ENCODE assay signal across 8 cellular contexts in the genomic region with DNA sequence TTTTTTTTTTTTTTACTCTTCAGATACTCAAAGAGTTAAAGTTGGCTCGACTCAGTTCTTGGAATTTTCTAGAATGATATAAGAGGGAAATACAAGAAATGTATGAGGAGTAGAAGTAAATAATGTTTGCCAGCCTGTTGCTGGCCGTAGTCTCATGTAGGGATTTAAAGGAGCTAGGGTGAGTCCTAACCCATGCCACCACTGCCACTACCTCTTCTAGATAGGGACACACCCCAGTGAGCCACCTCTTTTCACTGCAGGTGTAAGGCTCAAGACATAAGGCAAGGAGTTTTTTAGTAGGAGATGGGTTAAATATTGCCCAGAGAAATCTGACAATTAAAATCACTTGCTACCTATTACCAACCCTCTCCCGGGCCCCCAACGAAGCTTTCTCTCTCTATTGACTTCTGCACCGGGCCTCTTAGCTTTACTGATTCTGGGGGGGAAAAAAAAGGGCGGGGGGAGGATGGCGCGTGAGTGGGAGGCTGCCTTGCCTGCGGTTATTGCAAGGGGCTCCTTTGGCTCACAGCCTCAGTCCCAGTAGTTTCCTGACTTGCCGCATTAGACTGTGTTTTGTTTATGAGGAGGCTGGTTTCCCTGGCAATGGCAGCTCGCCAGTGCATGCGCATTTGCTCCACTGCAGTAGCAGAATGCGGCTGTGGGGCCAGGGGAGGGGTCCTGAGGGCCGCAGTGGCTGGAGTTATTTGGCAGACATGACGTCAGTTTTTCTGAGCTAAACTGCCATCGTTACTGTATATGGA. TPM values are rescaled to one million over a fixed set of nuclear protein-coding genes. Genes with fewer than 3 reads are reported as not detected.
DNase-seq lines count a peak whose midpoint lies in the region; ATAC-seq lines count a peak whose summit lies in the region.

No MANE protein-coding gene starts in this region.

- ATAC-seq in HG03521 (IDR thresholded peaks at IDR 0.05; ENCODE audit: unreplicated experiment) (peak; percentile 41), GM18873 (IDR thresholded peaks at IDR 0.05; ENCODE audit: low FRiP score, unreplicated experiment) (no peak), HG03378 (IDR thresholded peaks at IDR 0.05; ENCODE audit: unreplicated experiment) (no peak), GM19328 (IDR thresholded peaks at IDR 0.05; ENCODE audit: unreplicated experiment) (no peak)

- no peaks in the 10 kb centered on the region for H3K9me3 Mint-ChIP-seq in activated T-helper 2 cell treated with anti-CD3 and anti-CD28 coated beads, Interferon-gamma antibody, Interleukin-2, Interleukin-4, amounts not matched to agents 10 μg/mL and 5 μg/mL and 100 μg/mL, durations not matched to agents 14 hours and 24 hours and 36 hours

- H3K4me1 Mint-ChIP-seq in activated T-helper 2 cell treated with anti-CD3 and anti-CD28 coated beads, Interferon-gamma antibody, Interleukin-2, Interleukin-4, amounts not matched to agents 10 μg/mL and 5 μg/mL and 100 μg/mL, durations not matched to agents 14 hours and 24 hours and 36 hours (ENCODE audit: low read depth): peaks cover 2% of the 10 kb centered on the region

- intact Hi-C loops in activated T-helper 2 cell treated with anti-CD3 and anti-CD28 coated beads, Interferon-gamma antibody, Interleukin-2, Interleukin-4, amounts not matched to agents 10 μg/mL and 5 μg/mL and 100 μg/mL, durations not matched to agents 14 hours and 24 hours and 36 hours (cut with micrococcal nuclease): no loop called here
- intact Hi-C loops in cardiac septum (cut with DNase I) (no loop called here), posterior cingulate gyrus (cut with DNase I) (no loop called here)

- no peaks in the 10 kb centered on the region for H3K36me3 Mint-ChIP-seq in activated T-helper 2 cell treated with anti-CD3 and anti-CD28 coated beads, Interferon-gamma antibody, Interleukin-2, Interleukin-4, amounts not matched to agents 10 μg/mL and 5 μg/mL and 100 μg/mL, durations not matched to agents 14 hours and 24 hours and 36 hours (ENCODE audit: low read depth)

- H3K27me3 Mint-ChIP-seq in activated T-helper 2 cell treated with anti-CD3 and anti-CD28 coated beads, Interferon-gamma antibody, Interleukin-2, Interleukin-4, amounts not matched to agents 10 μg/mL and 5 μg/mL and 100 μg/mL, durations not matched to agents 14 hours and 24 hours and 36 hours (ENCODE audit: low read depth): peaks cover 4% of the 10 kb centered on the region

- H3K4me3 Mint-ChIP-seq in activated T-helper 2 cell treated with anti-CD3 and anti-CD28 coated beads, Interferon-gamma antibody, Interleukin-2, Interleukin-4, amounts not matched to agents 10 μg/mL and 5 μg/mL and 100 μg/mL, durations not matched to agents 14 hours and 24 hours and 36 hours (ENCODE audit: low read depth): no peak overlapping the region

- H3K27ac Mint-ChIP-seq in activated T-helper 2 cell treated with anti-CD3 and anti-CD28 coated beads, Interferon-gamma antibody, Interleukin-2, Interleukin-4, amounts not matched to agents 10 μg/mL and 5 μg/mL and 100 μg/mL, durations not matched to agents 14 hours and 24 hours and 36 hours: no peak overlapping the region

- DNase-seq in EL (peak; percentile 38), cardiac septum (ENCODE audit: low spot score) (peak; percentile 72), posterior cingulate gyrus (peak; percentile 53 to 94 (median 68))
- DNase-seq in activated T-helper 2 cell treated with anti-CD3 and anti-CD28 coated beads, Interferon-gamma antibody, Interleukin-2, Interleukin-4, amounts not matched to agents 10 μg/mL and 5 μg/mL and 100 μg/mL, durations not matched to agents 14 hours and 24 hours and 36 hours (ENCODE audit: low spot score): peak; percentile 8

RNA-seq across cellular contexts. Expression of a gene that starts 3.0 kb away (rescaled TPM):
- 3.1 and 3.3 TPM in 2 replicates for total RNA-seq in activated T-helper 2 cell treated with anti-CD3 and anti-CD28 coated beads, Interferon-gamma antibody, Interleukin-2, Interleukin-4, amounts not matched to agents 10 μg/mL and 5 μg/mL and 100 μg/mL, durations not matched to agents 14 hours and 24 hours and 36 hours
- total RNA-seq in cardiac septum: 191 TPM

Comparison
In these comparisons a context has a peak if more than half of its experiments do, and no peak if none do; other contexts are left out.
1. DNase-seq: peak in every context shown above with its lines; median percentile 72 in cardiac septum; 68 in posterior cingulate gyrus; 38 in EL; 8 in activated T-helper 2 cell treated with anti-CD3 and anti-CD28 coated beads, Interferon-gamma antibody, Interleukin-2, Interleukin-4, amounts not matched to agents 10 μg/mL and 5 μg/mL and 100 μg/mL, durations not matched to agents 14 hours and 24 hours and 36 hours.
2. RNA of a gene that starts 3.0 kb away (total RNA-seq): 191 TPM in cardiac septum (single experiment); 3.1 to 3.3 TPM in activated T-helper 2 cell treated with anti-CD3 and anti-CD28 coated beads, Interferon-gamma antibody, Interleukin-2, Interleukin-4, amounts not matched to agents 10 μg/mL and 5 μg/mL and 100 μg/mL, durations not matched to agents 14 hours and 24 hours and 36 hours; every median in the first group is over 10 times any median in the second.